In the genomic region with DNA sequence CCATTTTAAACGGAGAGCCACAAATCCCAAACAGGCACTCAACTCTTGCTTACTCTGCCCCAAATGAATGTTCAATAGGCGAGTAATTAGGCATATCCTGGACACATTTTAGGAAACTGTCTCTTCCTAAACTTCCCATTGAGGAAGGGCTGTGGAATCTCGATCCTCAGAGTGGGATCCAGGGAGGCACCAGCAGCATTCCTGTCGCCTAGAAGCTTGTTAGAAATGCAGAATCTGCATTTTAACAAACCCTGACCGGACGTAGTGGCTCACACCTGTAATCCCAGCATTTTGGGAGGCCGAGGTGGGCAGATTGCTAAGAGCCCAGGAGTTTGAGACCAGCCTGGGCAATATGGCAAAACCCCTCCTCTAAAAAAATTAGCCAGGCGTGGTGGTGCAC, we compare ENCODE assay signal across 17 cellular contexts.
DNase-seq lines count a peak whose midpoint lies in the region; ATAC-seq and TF ChIP-seq lines count a peak whose summit lies in the region.
"Had no signal": no experiment of that assay in that cellular context is flagged by ENCODE, and none has a peak within 500 bp of the region (broad histone marks: within the 10 kb centered on the region; RNA-seq: fewer than 3 reads in every experiment).

No MANE protein-coding gene starts in this region.

- no peaks in the 10 kb centered on the region for H3K9me3 Mint-ChIP-seq in endodermal cell
- H3K9me3 Mint-ChIP-seq: CD8-positive, alpha-beta T cell; HFFc6 had no signal

- H3K27me3 Mint-ChIP-seq in endodermal cell (ENCODE audit: insufficient read depth): no peaks in the 10 kb centered on the region

- WGBS in endodermal cell (ENCODE audit: insufficient coverage in 1 of 2, insufficient read length in 1 of 2), 2 experiments: 88 to 92% methylated on average over 6 to 8 of the region's 8 CpGs
- WGBS in smooth muscle cell (ENCODE audit: low lambda C conversion rate): 78% methylated on average over 8 of the region's 8 CpGs

- ATAC-seq in stimulated activated naive CD8-positive, alpha-beta T cell treated with anti-CD3 and anti-CD28 coated beads, Interleukin-15, Interleukin-2, amounts not matched to agents 100 U/mL and 50 U/mL, for 24 hours: no peak
- no peak for ATAC-seq in HG03135 (IDR thresholded peaks at IDR 0.05; ENCODE audit: unreplicated experiment)
- ATAC-seq: CD8-positive, alpha-beta T cell had no signal

- H3K27ac ChIP-seq in endodermal cell (ENCODE audit: low read depth, low read length) (no peak overlapping the region), osteoblast (ENCODE audit: low read depth, low read length) (no peak overlapping the region), smooth muscle cell (ENCODE audit: low read depth) (peak overlapping the region; percentile 72)
- H3K27ac ChIP-seq: BLaER1, C4-2B had no signal

- no peak for TF ChIP-seq CTCF in endodermal cell (conservative IDR thresholded peaks at IDR 0.05)
- no peak for TF ChIP-seq CTCF in osteoblast (IDR thresholded peaks at IDR 0.05; ENCODE audit: extremely low read depth, low read depth, low read length)
- no peak for TF ChIP-seq CTCF in smooth muscle cell (IDR thresholded peaks at IDR 0.05; ENCODE audit: borderline replicate concordance, insufficient read depth, poor library complexity, severe bottlenecking)

- H3K4me1 ChIP-seq in endodermal cell (ENCODE audit: control insufficient read depth, insufficient read depth, low read length) (no peaks in the 10 kb centered on the region), osteoblast (ENCODE audit: insufficient read depth, low read length) (no peaks in the 10 kb centered on the region), smooth muscle cell (ENCODE audit: low read depth) (peaks cover 18% of the 10 kb centered on the region)
- H3K4me1 ChIP-seq: Caco-2, HAP-1 had no signal

- H3K36me3 ChIP-seq in endodermal cell (ENCODE audit: control insufficient read depth, insufficient read depth, low read length) (no peaks in the 10 kb centered on the region), osteoblast (ENCODE audit: insufficient read depth, low read length) (no peaks in the 10 kb centered on the region), smooth muscle cell (ENCODE audit: low read depth) (no peaks in the 10 kb centered on the region)
- H3K36me3 ChIP-seq: HAP-1 had no signal

- H3K79me2 ChIP-seq in osteoblast (ENCODE audit: insufficient read depth, low read length): no peaks in the 10 kb centered on the region
- peaks cover 82% of the 10 kb centered on the region for H3K79me2 ChIP-seq in smooth muscle cell (ENCODE audit: low read depth)

- H3K9me3 ChIP-seq in endodermal cell (ENCODE audit: control insufficient read depth, low read length): no peaks in the 10 kb centered on the region
- H3K9me3 ChIP-seq in osteoblast (ENCODE audit: low read depth, low read length): no peaks in the 10 kb centered on the region
- H3K9me3 ChIP-seq in smooth muscle cell (replicated peaks; ENCODE audit: low read depth): no peaks in the 10 kb centered on the region
- H3K9me3 ChIP-seq: Caco-2, HAP-1 had no signal

- H3K27ac Mint-ChIP-seq in endodermal cell: no peak overlapping the region
- H3K27ac Mint-ChIP-seq: B cell; CD4-positive, CD25-positive, alpha-beta regulatory T cell; CD8-positive, alpha-beta T cell; HFFc6 had no signal

- H2AFZ ChIP-seq in osteoblast (ENCODE audit: low read length) (no peak overlapping the region), smooth muscle cell (ENCODE audit: low read depth) (no peak overlapping the region)

- peaks cover 33% of the 10 kb centered on the region for H3F3A ChIP-seq in smooth muscle cell (ENCODE audit: low read depth)

- H3K4me3 ChIP-seq in endodermal cell (ENCODE audit: low read length): no peak overlapping the region
- no peak overlapping the region for H3K4me3 ChIP-seq in osteoblast (ENCODE audit: insufficient read depth, low read length)
- H3K4me3 ChIP-seq in smooth muscle cell: no peak overlapping the region
- H3K4me3 ChIP-seq: BLaER1, HAP-1 had no signal

- H3K4me1 Mint-ChIP-seq in endodermal cell: peaks cover 6% of the 10 kb centered on the region
- H3K4me1 Mint-ChIP-seq: CD4-positive, CD25-positive, alpha-beta regulatory T cell had no signal

- no peak overlapping the region for H3K9ac ChIP-seq in endodermal cell (ENCODE audit: extremely low read depth, low read length, poor library complexity, severe bottlenecking)
- H3K9ac ChIP-seq in smooth muscle cell (ENCODE audit: low read depth): no peak overlapping the region
- H3K9ac ChIP-seq: BLaER1 had no signal

- H3K27me3 ChIP-seq in endodermal cell (ENCODE audit: control insufficient read depth, insufficient read depth, low read length, poor library complexity, severe bottlenecking) (no peaks in the 10 kb centered on the region), osteoblast (ENCODE audit: insufficient read depth, low read length) (no peaks in the 10 kb centered on the region), smooth muscle cell (ENCODE audit: low read depth) (no peaks in the 10 kb centered on the region)
- H3K27me3 ChIP-seq: BLaER1 had no signal

- DNase-seq in endodermal cell (peak; percentile 60), osteoblast (ENCODE audit: insufficient read length, low spot score, missing footprints) (peak; percentile 3), smooth muscle cell (lab: John Stamatoyannopoulos, UW; ENCODE audit: unreplicated experiment) (no peak)
- no peak for DNase-seq in central memory CD4-positive, alpha-beta T cell
- DNase-seq in stimulated activated naive CD8-positive, alpha-beta T cell treated with anti-CD3 and anti-CD28 coated beads, Interleukin-15, Interleukin-2, amounts not matched to agents 100 U/mL and 50 U/mL, for 24 hours: no peak
- DNase-seq: Caco-2; CD4-positive, CD25-positive, alpha-beta regulatory T cell; CD8-positive, alpha-beta T cell; DMS153; DND-41; GOT3; HFFc6 had no signal

- H3K4me2 ChIP-seq in osteoblast (ENCODE audit: insufficient read depth, low read length) (no peak overlapping the region), smooth muscle cell (peak overlapping the region; percentile 33)
- H3K4me2 ChIP-seq: BLaER1 had no signal

- no peak overlapping the region for H3K4me3 Mint-ChIP-seq in endodermal cell
- H3K4me3 Mint-ChIP-seq: B cell; CD4-positive, CD25-positive, alpha-beta regulatory T cell; CD8-positive, alpha-beta T cell; HFFc6 had no signal

- H3K36me3 Mint-ChIP-seq in endodermal cell (ENCODE audit: low read depth): no peaks in the 10 kb centered on the region
- H3K36me3 Mint-ChIP-seq: CD4-positive, CD25-positive, alpha-beta regulatory T cell; CD8-positive, alpha-beta T cell had no signal

- H4K20me1 ChIP-seq in osteoblast (ENCODE audit: insufficient read depth, low read length): no peaks in the 10 kb centered on the region
- peaks cover 77% of the 10 kb centered on the region for H4K20me1 ChIP-seq in smooth muscle cell (ENCODE audit: low read depth)
- H4K20me1 ChIP-seq: BLaER1 had no signal

Comparison
In these comparisons a context has a peak if more than half of its experiments do, and no peak if none do; other contexts are left out.
1. DNase-seq: peak in endodermal cell (single experiment) and osteoblast (single experiment); none in smooth muscle cell (single experiment), central memory CD4-positive, alpha-beta T cell (single experiment) and stimulated activated naive CD8-positive, alpha-beta T cell treated with anti-CD3 and anti-CD28 coated beads, Interleukin-15, Interleukin-2, amounts not matched to agents 100 U/mL and 50 U/mL, for 24 hours (single experiment).